Comparison of ENCODE assay signal across 12 cellular contexts in the genomic region with DNA sequence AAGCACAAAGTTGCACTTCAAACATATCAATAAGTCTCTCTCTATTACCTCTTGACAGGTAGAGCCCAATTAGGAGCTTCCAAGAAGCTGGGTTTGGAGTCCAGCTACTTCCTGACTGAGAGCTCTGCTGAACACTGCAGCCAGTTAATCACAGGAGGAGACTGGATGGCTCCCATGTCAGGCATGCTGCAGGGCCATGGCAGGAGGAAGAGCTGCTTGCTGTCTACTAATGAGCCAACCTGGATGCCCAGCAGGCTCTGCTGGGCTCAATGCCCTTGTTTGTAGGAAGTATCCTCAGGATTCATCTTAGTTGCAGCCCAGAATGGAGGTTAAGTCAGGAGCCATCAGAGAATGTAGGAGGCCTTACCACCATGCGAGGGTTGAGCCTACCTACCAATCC.
"Had no signal": no experiment of that assay in that cellular context is flagged by ENCODE, and none has a peak within 500 bp of the region (broad histone marks: within the 10 kb centered on the region; RNA-seq: fewer than 3 reads in every experiment).

No MANE protein-coding gene starts in this region.

- DNase-seq: activated CD4-positive, alpha-beta T cell treated with anti-CD3 and anti-CD28 coated beads, Interleukin-2, amount 10 ng/mL, durations not matched to agents 7 days and 5 days; activated CD8-positive, alpha-beta memory T cell treated with anti-CD3 and anti-CD28 coated beads, Interleukin-2, amount 50 U/mL, for 4 hours; activated gamma-delta T cell; effector CD8-positive, alpha-beta T cell; mesendoderm; naive thymus-derived CD8-positive, alpha-beta T cell; ovary; right lobe of liver; stimulated activated CD4-positive, alpha-beta T cell treated with anti-CD3 and anti-CD28 coated beads, Interleukin-4, amount 100 ng/mL, for 24 hours; stomach; T1000; trophoblast cell had no signal
